19 cellular contexts compared by ENCODE assay signal in the genomic region with DNA sequence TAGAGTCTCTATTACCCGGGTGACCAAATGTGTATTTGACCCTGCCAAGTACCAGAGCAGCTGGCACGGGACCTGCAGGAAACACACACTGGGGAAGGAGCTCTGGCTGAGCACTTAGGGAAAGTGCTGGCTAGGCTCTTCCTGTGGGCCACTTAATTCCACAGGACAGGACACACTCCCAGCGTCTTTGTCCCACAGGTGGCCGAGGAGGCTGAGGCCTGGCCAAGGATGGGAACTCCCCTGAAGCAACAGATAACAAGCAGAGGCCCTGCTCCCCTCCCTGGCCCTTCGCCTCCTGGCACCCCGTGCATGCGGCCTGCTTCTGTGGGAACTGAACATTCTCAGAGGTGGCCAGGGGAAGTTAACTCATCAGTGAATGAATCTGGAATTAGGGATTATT.
DNase-seq lines count a peak whose midpoint lies in the region; ATAC-seq and TF ChIP-seq lines count a peak whose summit lies in the region.
"Had no signal": no experiment of that assay in that cellular context is flagged by ENCODE, and none has a peak within 500 bp of the region (broad histone marks: within the 10 kb centered on the region; RNA-seq: fewer than 3 reads in every experiment).

No MANE protein-coding gene starts in this region.

- H3K36me3 ChIP-seq in ascending aorta (peaks cover 25 to 53% of the 10 kb centered on the region in 2 donors), gastroesophageal sphincter (peaks cover 0 to 42% of the 10 kb centered on the region in 2 donors), suprapubic skin (peaks cover 7% of the 10 kb centered on the region)
- H3K36me3 ChIP-seq: brain microvascular endothelial cell had no signal

- TF ChIP-seq CTCF in ascending aorta (IDR thresholded peaks at IDR 0.05) (no peak), gastroesophageal sphincter (IDR thresholded peaks at IDR 0.05) (no peak), suprapubic skin (IDR thresholded peaks at IDR 0.05) (no peak)

- H3K9me3 ChIP-seq in ascending aorta (no peaks in the 10 kb centered on the region), gastroesophageal sphincter (no peaks in the 10 kb centered on the region), suprapubic skin (no peaks in the 10 kb centered on the region)

- intact Hi-C loops in ascending aorta (cut with DNase I) = loop anchor here (5.0 kb wide), 1 partner anchor 115 kb away; no protein-coding TSS in a partner anchor

- H3K4me3 ChIP-seq in ascending aorta = no peak overlapping the region
- no peak overlapping the region for H3K4me3 ChIP-seq in gastroesophageal sphincter
- H3K4me3 ChIP-seq in suprapubic skin = no peak overlapping the region

- DNase-seq in ascending aorta (ENCODE audit: low spot score in 2 of 2) (peak in 1 of 2 donors; percentile 87), myocyte (ENCODE audit: low read depth) (peak; percentile 57), suprapubic skin (ENCODE audit: low spot score in 2 of 2) (peak in 1 of 2 donors; percentile 56), SW480 (ENCODE audit: low spot score) (no peak), NCI-H526 treated with DMSO at 0.1 percent for 48 hours (lab: John Stamatoyannopoulos, UW) (no peak), NCI-H1105 (lab: John Stamatoyannopoulos, UW) (no peak), OCI-M2 (lab: John Stamatoyannopoulos, UW; ENCODE audit: unreplicated experiment) (no peak)
- DNase-seq: activated CD4-positive, alpha-beta T cell treated with anti-CD3 and anti-CD28 coated beads for 36 hours; brain microvascular endothelial cell; CD4-positive, CD25-positive, alpha-beta regulatory T cell; cortex of kidney; foreskin melanocyte; IMR-90; NCI-H146; NCI-H2171 treated with DMSO at 0.1 percent for 48 hours; NCI-H69; SIG-M5; T-cell had no signal

- H3K4me1 ChIP-seq in ascending aorta (peaks cover 4 to 47% of the 10 kb centered on the region in 2 donors), gastroesophageal sphincter (peaks cover 0 to 49% (median 24%) of the 10 kb centered on the region in 3 donors), suprapubic skin (peaks cover 34% of the 10 kb centered on the region)

- no peak for TF ChIP-seq POLR2A in gastroesophageal sphincter (IDR thresholded peaks at IDR 0.05)
- TF ChIP-seq POLR2A in suprapubic skin (IDR thresholded peaks at IDR 0.05) = no peak

- H3K27me3 ChIP-seq in ascending aorta (no peaks in the 10 kb centered on the region), gastroesophageal sphincter (no peaks in the 10 kb centered on the region), suprapubic skin (no peaks in the 10 kb centered on the region)
- H3K27me3 ChIP-seq: brain microvascular endothelial cell had no signal

- 22 to 43% methylated on average over 1 to 4 of the region's 7 CpGs for WGBS in gastroesophageal sphincter (ENCODE audit: low coverage in 1 of 2), 2 donors
- 53% methylated on average over 7 of the region's 7 CpGs for WGBS in suprapubic skin

- peak overlapping the region; percentile 81 to 88 for H3K27ac ChIP-seq in ascending aorta
- H3K27ac ChIP-seq in gastroesophageal sphincter = peak overlapping the region; percentile 30 to 86 (median 81)
- H3K27ac ChIP-seq in suprapubic skin = peak overlapping the region; percentile 63
- H3K27ac ChIP-seq: brain microvascular endothelial cell had no signal

- TF ChIP-seq EP300 in gastroesophageal sphincter (IDR thresholded peaks at IDR 0.05) (no peak), suprapubic skin (IDR thresholded peaks at IDR 0.05) (no peak)

- ATAC-seq in gastroesophageal sphincter = peak; percentile 58
- ATAC-seq: activated CD4-positive, alpha-beta T cell treated with anti-CD3 and anti-CD28 coated beads for 36 hours; T-cell had no signal
